Comparison of ENCODE assay signal across 22 cellular contexts in the genomic region with DNA sequence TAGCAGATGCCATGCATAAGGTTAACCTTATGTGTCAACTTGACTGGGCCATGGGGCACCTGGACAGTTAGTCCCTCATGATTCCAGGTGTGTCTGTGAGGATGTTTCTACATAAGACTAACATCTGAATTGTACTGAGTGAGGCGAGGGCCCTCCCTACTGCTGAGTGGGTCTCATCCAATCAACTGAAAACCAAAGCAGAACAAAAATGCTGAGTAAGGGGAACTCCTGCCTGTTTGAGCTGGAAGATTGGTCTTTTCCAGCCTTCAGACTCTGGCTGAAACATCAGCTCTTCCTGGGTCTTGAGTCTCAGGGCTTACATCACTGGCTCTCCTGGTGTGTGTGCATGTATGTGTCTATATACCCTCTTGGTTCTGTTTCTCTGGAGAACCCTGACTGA.
"Had no signal": no experiment of that assay in that cellular context is flagged by ENCODE, and none has a peak within 500 bp of the region (broad histone marks: within the 10 kb centered on the region; RNA-seq: fewer than 3 reads in every experiment).

No MANE protein-coding gene starts in this region.

- H3K36me3 ChIP-seq: ovary had no signal

- H3K4me3 ChIP-seq: heart left ventricle, lung, ovary, right atrium auricular region, suprapubic skin, tibial artery, upper lobe of left lung, vagina had no signal

- H3K27me3 Mint-ChIP-seq: naive B cell had no signal

- H3K4me1 ChIP-seq: heart left ventricle had no signal

- H3K27me3 ChIP-seq: heart left ventricle, neutrophil, ovary, right atrium auricular region, suprapubic skin, tibial artery, upper lobe of left lung, vagina had no signal

- FAIRE-seq: endometrium, frontal cortex, small intestine had no signal

- H3K9me3 ChIP-seq: ovary, vagina had no signal

- H3K27ac Mint-ChIP-seq: stimulated activated effector memory CD8-positive, alpha-beta T cell treated with anti-CD3 and anti-CD28 coated beads, Interleukin-12 subunit alpha, Interleukin-12 subunit beta, amount 100 ng/mL, for 72 hours had no signal

- DNase-seq: effector memory CD4-positive, alpha-beta T cell; heart left ventricle; hippocampal formation; left colon; left ventricle myocardium superior; mesendoderm; naive B cell; small intestine; stimulated activated CD4-positive, alpha-beta T cell treated with anti-CD3 and anti-CD28 coated beads, Interleukin-2, amount 100 ng/mL, for 48 hours; stimulated activated naive CD8-positive, alpha-beta T cell treated with anti-CD3 and anti-CD28 coated beads, Interleukin-15, Interleukin-2, amounts not matched to agents 100 U/mL and 50 U/mL, for 24 hours; tibial artery; upper lobe of left lung had no signal

- H3K4me3 Mint-ChIP-seq: naive B cell; stimulated activated effector memory CD8-positive, alpha-beta T cell treated with anti-CD3 and anti-CD28 coated beads, Interleukin-12 subunit alpha, Interleukin-12 subunit beta, amount 100 ng/mL, for 72 hours had no signal

- H3K27ac ChIP-seq: heart left ventricle, neutrophil, ovary, right atrium auricular region, suprapubic skin, tibial artery, upper lobe of left lung, vagina had no signal

- ATAC-seq: esophagus mucosa; heart left ventricle; left colon; left ventricle myocardium superior; stimulated activated effector memory CD8-positive, alpha-beta T cell treated with anti-CD3 and anti-CD28 coated beads, Interleukin-12 subunit alpha, Interleukin-12 subunit beta, amount 100 ng/mL, for 72 hours; stimulated activated naive CD8-positive, alpha-beta T cell treated with anti-CD3 and anti-CD28 coated beads, Interleukin-15, Interleukin-2, amounts not matched to agents 100 U/mL and 50 U/mL, for 24 hours had no signal
